Comparison of ENCODE assay signal across 8 cellular contexts in the genomic region with DNA sequence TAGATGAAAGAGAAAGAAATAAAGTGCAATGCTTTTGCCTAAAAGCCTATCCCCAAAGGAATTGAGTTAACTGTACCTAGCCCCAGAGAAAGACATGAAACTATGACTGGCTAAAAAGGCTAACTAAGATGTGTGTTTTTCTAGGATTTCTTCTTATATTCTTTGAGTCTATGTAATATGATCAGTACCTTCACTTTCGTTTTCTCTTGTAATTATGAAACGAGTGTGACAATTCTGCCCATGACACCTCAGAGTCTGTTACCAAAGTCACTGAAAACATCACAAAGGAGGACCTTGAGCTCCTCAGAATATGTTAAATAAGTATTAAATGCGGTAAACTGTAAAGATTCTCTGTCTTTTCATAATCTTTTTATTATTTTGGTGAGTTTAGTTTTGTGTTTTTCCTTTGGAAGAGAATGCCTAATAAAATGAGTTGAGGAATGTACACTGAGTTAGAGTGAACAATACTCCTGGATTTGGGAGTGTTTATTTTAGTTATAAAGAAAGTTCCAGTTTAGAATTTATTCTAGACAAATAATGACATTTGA.
DNase-seq lines count a peak whose midpoint lies in the region; ATAC-seq lines count a peak whose summit lies in the region.

No MANE protein-coding gene starts in this region.

- intact Hi-C loops in sciatic nerve (cut with DNase I): no loop called here

- peaks cover 5% of the 10 kb centered on the region for H3K4me1 Mint-ChIP-seq in activated T-cell treated with anti-CD3 and anti-CD28 coated beads, Interleukin-2, amount 50 U/mL, for 4 hours (ENCODE audit: low read depth)
- H3K4me1 Mint-ChIP-seq in stimulated activated effector memory CD8-positive, alpha-beta T cell treated with anti-CD3 and anti-CD28 coated beads, Interleukin-12 subunit alpha, Interleukin-12 subunit beta, amount 100 ng/mL, for 72 hours: peaks cover 8% of the 10 kb centered on the region

- H3K9me3 Mint-ChIP-seq in activated T-cell treated with anti-CD3 and anti-CD28 coated beads, Interleukin-2, amount 50 U/mL, for 4 hours: no peaks in the 10 kb centered on the region
- no peaks in the 10 kb centered on the region for H3K9me3 Mint-ChIP-seq in stimulated activated effector memory CD8-positive, alpha-beta T cell treated with anti-CD3 and anti-CD28 coated beads, Interleukin-12 subunit alpha, Interleukin-12 subunit beta, amount 100 ng/mL, for 72 hours

- H3K27me3 Mint-ChIP-seq in activated T-cell treated with anti-CD3 and anti-CD28 coated beads, Interleukin-2, amount 50 U/mL, for 4 hours (ENCODE audit: low read depth): no peaks in the 10 kb centered on the region

- H3K4me3 Mint-ChIP-seq in activated T-cell treated with anti-CD3 and anti-CD28 coated beads, Interleukin-2, amount 50 U/mL, for 4 hours: peak overlapping the region; percentile 17
- no peak overlapping the region for H3K4me3 Mint-ChIP-seq in stimulated activated effector memory CD8-positive, alpha-beta T cell treated with anti-CD3 and anti-CD28 coated beads, Interleukin-12 subunit alpha, Interleukin-12 subunit beta, amount 100 ng/mL, for 72 hours

- DNase-seq in activated T-cell treated with anti-CD3 and anti-CD28 coated beads, Interleukin-2, amount 50 U/mL, for 4 hours: no peak
- no peak for DNase-seq in activated T-cell treated with anti-CD3 and anti-CD28 coated beads for 4 hours
- peak; percentile 29 for DNase-seq in NCI-H69 (lab: John Stamatoyannopoulos, UW)
- no peak for DNase-seq in stimulated activated effector memory CD8-positive, alpha-beta T cell treated with anti-CD3 and anti-CD28 coated beads, Interleukin-12 subunit alpha, Interleukin-12 subunit beta, amount 100 ng/mL, for 72 hours (ENCODE audit: low spot score in 2 of 2)
- no peak for DNase-seq in sciatic nerve (ENCODE audit: low spot score)
- no peak for DNase-seq in stimulated activated CD4-positive, alpha-beta T cell treated with anti-CD3 and anti-CD28 coated beads, Interleukin-15, amount 100 ng/mL, for 24 hours
- DNase-seq in activated naive CD4-positive, alpha-beta T cell (lab: John Stamatoyannopoulos, UW): no peak

- H3K27ac Mint-ChIP-seq in stimulated activated effector memory CD8-positive, alpha-beta T cell treated with anti-CD3 and anti-CD28 coated beads, Interleukin-12 subunit alpha, Interleukin-12 subunit beta, amount 100 ng/mL, for 72 hours: no peak overlapping the region

- no peak for ATAC-seq in activated T-cell treated with anti-CD3 and anti-CD28 coated beads, Interleukin-2, amount 50 U/mL, for 4 hours
- ATAC-seq in HG02798 (IDR thresholded peaks at IDR 0.05; ENCODE audit: poor library complexity, unreplicated experiment) (peak; percentile 94), sciatic nerve (no peak)
- peak; percentile 59 for ATAC-seq in stimulated activated effector memory CD8-positive, alpha-beta T cell treated with anti-CD3 and anti-CD28 coated beads, Interleukin-12 subunit alpha, Interleukin-12 subunit beta, amount 100 ng/mL, for 72 hours

- H3K36me3 Mint-ChIP-seq in activated T-cell treated with anti-CD3 and anti-CD28 coated beads, Interleukin-2, amount 50 U/mL, for 4 hours (ENCODE audit: insufficient read depth): no peaks in the 10 kb centered on the region
- H3K36me3 Mint-ChIP-seq in stimulated activated effector memory CD8-positive, alpha-beta T cell treated with anti-CD3 and anti-CD28 coated beads, Interleukin-12 subunit alpha, Interleukin-12 subunit beta, amount 100 ng/mL, for 72 hours: no peaks in the 10 kb centered on the region

Comparison
In these comparisons a context has a peak if more than half of its experiments do, and no peak if none do; other contexts are left out.
1. ATAC-seq: peak in HG02798 (single experiment) and stimulated activated effector memory CD8-positive, alpha-beta T cell treated with anti-CD3 and anti-CD28 coated beads, Interleukin-12 subunit alpha, Interleukin-12 subunit beta, amount 100 ng/mL, for 72 hours (single experiment); none in activated T-cell treated with anti-CD3 and anti-CD28 coated beads, Interleukin-2, amount 50 U/mL, for 4 hours (0 of 2) and sciatic nerve (single experiment).